8 cellular contexts compared by ENCODE assay signal in the genomic region with DNA sequence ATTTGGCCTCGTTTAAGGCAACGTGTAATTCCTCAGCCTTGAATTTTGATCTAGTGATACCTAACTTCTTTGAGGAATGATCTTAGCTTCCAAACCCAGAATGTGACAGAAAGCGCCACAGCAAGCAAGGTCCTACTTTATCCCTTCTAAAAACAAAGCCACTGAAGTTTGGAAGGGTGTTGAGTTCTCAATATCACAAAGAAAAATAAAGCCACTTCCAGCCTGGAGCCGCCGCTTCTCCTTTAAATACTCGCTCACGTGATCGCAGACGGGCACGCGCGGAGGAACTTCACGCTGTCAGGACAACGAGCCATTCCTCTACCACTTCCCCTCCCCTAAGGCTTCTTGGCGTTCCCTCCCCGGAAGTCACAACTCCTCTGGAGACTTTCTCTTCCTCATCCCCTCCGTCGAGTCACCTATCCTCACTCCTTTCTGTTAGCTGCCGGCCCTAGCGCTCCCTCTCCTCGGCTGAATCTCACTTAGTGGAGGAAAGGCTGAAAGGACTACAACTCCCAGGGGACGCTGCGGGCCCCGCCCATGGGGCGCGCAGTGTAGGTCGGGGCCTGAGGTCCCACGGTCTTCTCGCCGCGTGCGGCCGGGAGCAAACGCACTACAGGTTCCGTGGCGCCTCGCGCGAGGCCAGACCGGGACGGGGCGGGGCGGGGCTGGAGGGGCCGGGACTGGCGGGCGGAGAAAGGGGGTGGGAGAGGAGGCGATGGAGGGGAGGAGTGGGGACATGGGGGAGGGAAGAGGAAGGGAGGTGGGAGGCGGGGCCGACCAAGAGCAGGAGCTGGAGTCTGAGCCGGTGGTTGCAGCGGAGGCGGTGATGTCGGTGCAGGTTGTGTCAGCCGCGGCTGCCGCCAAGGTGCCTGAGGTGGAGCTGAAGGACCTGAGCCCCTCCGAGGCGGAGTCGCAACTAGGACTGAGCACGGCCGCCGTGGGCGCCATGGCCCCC. TPM values are rescaled to one million over a fixed set of nuclear protein-coding genes. Genes with fewer than 3 reads are reported as not detected.
A peak's percentile ranks its signal among the peaks of the same experiment; 100 is the strongest.
DNase-seq lines count a peak whose midpoint lies in the region; ATAC-seq, FAIRE-seq and TF ChIP-seq lines count a peak whose summit lies in the region.

Gene AHCYL2, plus strand, starts transcription at position 780 of the 955 bp plus-strand sequence.

- POLR2A ChIA-PET in Caco-2 (lab: Charles Lee): no interaction called here

- CTCF ChIA-PET in Caco-2 (lab: Charles Lee): interaction anchor here (0.6 to 1.6 kb wide), 8 partner anchors 11 to 519 kb away, joined by 3 to 11 read pairs (median 5); partner anchors contain the start of gene SMO

- no peaks in the 10 kb centered on the region for H3K27me3 ChIP-seq in Caco-2 (replicated peaks; ENCODE audit: control insufficient read depth, insufficient read depth, low read length)
- no peaks in the 10 kb centered on the region for H3K27me3 ChIP-seq in effector memory CD4-positive, alpha-beta T cell (replicated peaks; ENCODE audit: control insufficient read depth, insufficient read depth, low read length, poor library complexity, severe bottlenecking)

- H3K27me3 Mint-ChIP-seq in Caco-2 (ENCODE audit: insufficient read depth, unreplicated experiment) (no peaks in the 10 kb centered on the region), memory B cell (no peaks in the 10 kb centered on the region)

- TSS peak; percentile 87 for BruUV-seq in Caco-2 (replicated peaks; lab: Mats Ljungman, UMichigan)

- H3K4me1 ChIP-seq in Caco-2: 0 out of 2 replicates have a peak, but pooled peaks cover 9% of the 10 kb centered on the region
- H3K4me1 ChIP-seq in effector memory CD4-positive, alpha-beta T cell (ENCODE audit: control insufficient read depth, insufficient read depth, low read length, poor library complexity, severe bottlenecking): no peaks in the 10 kb centered on the region

- peak within 1 kb of the TSS; percentile 86 for H3K27ac Mint-ChIP-seq in Caco-2 (ENCODE audit: unreplicated experiment)
- peak within 1 kb of the TSS; percentile 91 for H3K27ac Mint-ChIP-seq in memory B cell

- FAIRE-seq in HTR-8/SVneo (lab: Jason Lieb, UNC): peak; percentile 36

- H3K9me3 Mint-ChIP-seq in Caco-2 (ENCODE audit: unreplicated experiment) (no peaks in the 10 kb centered on the region), memory B cell (no peaks in the 10 kb centered on the region)

- no peak for TF ChIP-seq CTCF in Caco-2 (IDR thresholded peaks at IDR 0.05; ENCODE audit: insufficient read depth in 1 of 2, low read depth in 1 of 2, low read length in 1 of 2, severe bottlenecking in 1 of 2, unreplicated experiment in 1 of 2)

- H3K4me3 Mint-ChIP-seq in Caco-2 (ENCODE audit: unreplicated experiment) (peak within 1 kb of the TSS; percentile 87), memory B cell (peak within 1 kb of the TSS; percentile 92)

- peak within 1 kb of the TSS; percentile 81 for H3K4me3 ChIP-seq in Caco-2 (ENCODE audit: low read depth, low read length)
- peak within 1 kb of the TSS; percentile 84 for H3K4me3 ChIP-seq in effector memory CD4-positive, alpha-beta T cell (ENCODE audit: insufficient read depth, low read depth, low read length, poor library complexity, severe bottlenecking)

- H3K36me3 Mint-ChIP-seq in Caco-2 (ENCODE audit: insufficient read depth, unreplicated experiment) (no peaks in the 10 kb centered on the region), memory B cell (no peaks in the 10 kb centered on the region)

- H3K36me3 ChIP-seq in Caco-2 (ENCODE audit: control insufficient read depth, insufficient read depth, low read length): no peaks in the 10 kb centered on the region
- no peaks in the 10 kb centered on the region for H3K36me3 ChIP-seq in effector memory CD4-positive, alpha-beta T cell (ENCODE audit: control insufficient read depth, insufficient read depth, low read length)

- intact Hi-C loops in Caco-2 (cut with micrococcal nuclease; ENCODE audit: unreplicated experiment): loop anchor here (1.0 kb wide), 1 partner anchor 47 kb away; no protein-coding TSS in a partner anchor

- peak; percentile 97 to 98 for DNase-seq in Caco-2
- DNase-seq in HTR-8/SVneo (ENCODE audit: insufficient read length, low spot score): peak; percentile 89
- peak; percentile 94 for DNase-seq in NOMO-1 treated with DMSO at 0.1 percent for 48 hours (lab: John Stamatoyannopoulos, UW; ENCODE audit: unreplicated experiment)
- DNase-seq in activated CD8-positive, alpha-beta memory T cell treated with anti-CD3 and anti-CD28 coated beads for 4 hours (ENCODE audit: low read depth in 2 of 2): peak; percentile 96
- peak; percentile 93 to 98 (median 95) for DNase-seq in effector memory CD4-positive, alpha-beta T cell
- DNase-seq in memory B cell (ENCODE audit: low spot score in 2 of 2): peak; percentile 91 to 95
- peak; percentile 95 for DNase-seq in stimulated activated CD8-positive, alpha-beta memory T cell treated with anti-CD3 and anti-CD28 coated beads, Interleukin-12 subunit alpha, Interleukin-12 subunit beta, amount 100 ng/mL, for 1 hour (ENCODE audit: low read depth)

- H3K4me1 Mint-ChIP-seq in Caco-2 (ENCODE audit: low read depth, unreplicated experiment) (peaks cover 10% of the 10 kb centered on the region), memory B cell (peaks cover 33% of the 10 kb centered on the region)

- ATAC-seq in GM21381 (IDR thresholded peaks at IDR 0.05; ENCODE audit: unreplicated experiment) (peak; percentile 89), memory B cell (ENCODE audit: low read depth) (peak; percentile 89)

- peak within 1 kb of the TSS; percentile 90 for H3K27ac ChIP-seq in effector memory CD4-positive, alpha-beta T cell (ENCODE audit: insufficient read depth, low read length, poor library complexity, severe bottlenecking)

- H3K9me3 ChIP-seq in Caco-2: no peaks in the 10 kb centered on the region
- no peaks in the 10 kb centered on the region for H3K9me3 ChIP-seq in effector memory CD4-positive, alpha-beta T cell (ENCODE audit: control insufficient read depth, low read length)

RNA-seq across cellular contexts. Expression of gene AHCYL2, which starts in this region (rescaled TPM):
- total RNA-seq in Caco-2 (2022): 15.8 and 17.2 TPM in 2 replicates

Comparison
In these comparisons a context has a peak if more than half of its experiments do, and no peak if none do; other contexts are left out.
1. Peak in every context shown above with its lines: DNase-seq, ATAC-seq, H3K4me3 ChIP-seq and H3K27ac ChIP-seq.